ENCODE assay signal across 1 cellular context in genomic region chr12:78249578-78249977, GRCh38.
A peak's percentile ranks its signal among the peaks of the same experiment; 100 is the strongest.
TF ChIP-seq lines count a peak whose summit lies in the region.

No MANE protein-coding gene starts in this region.

TF ChIP-seq in HepG2, 621 proteins besides CTCF, POLR2A, EP300 and RAD21 (continued from another document):
- TF ChIP-seq, protein P1, sequence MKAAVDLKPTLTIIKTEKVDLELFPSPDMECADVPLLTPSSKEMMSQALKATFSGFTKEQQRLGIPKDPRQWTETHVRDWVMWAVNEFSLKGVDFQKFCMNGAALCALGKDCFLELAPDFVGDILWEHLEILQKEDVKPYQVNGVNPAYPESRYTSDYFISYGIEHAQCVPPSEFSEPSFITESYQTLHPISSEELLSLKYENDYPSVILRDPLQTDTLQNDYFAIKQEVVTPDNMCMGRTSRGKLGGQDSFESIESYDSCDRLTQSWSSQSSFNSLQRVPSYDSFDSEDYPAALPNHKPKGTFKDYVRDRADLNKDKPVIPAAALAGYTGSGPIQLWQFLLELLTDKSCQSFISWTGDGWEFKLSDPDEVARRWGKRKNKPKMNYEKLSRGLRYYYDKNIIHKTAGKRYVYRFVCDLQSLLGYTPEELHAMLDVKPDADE (CRISPR knock-in tag; IDR thresholded peaks at IDR 0.05), result no peak
- TF ChIP-seq ZNF432 (CRISPR knock-in tag; IDR thresholded peaks at IDR 0.05; ENCODE audit: borderline replicate concordance) (no peak), ZNF12 (CRISPR knock-in tag; IDR thresholded peaks at IDR 0.05) (no peak), ZBTB14 (CRISPR knock-in tag; IDR thresholded peaks at IDR 0.05) (no peak), MAFF (IDR thresholded peaks at IDR 0.05; ENCODE audit: low read depth, low read length) (peak; percentile 26; the same call in 1 of the 2 replicates), GATAD2A (CRISPR knock-in tag; IDR thresholded peaks at IDR 0.05) (no peak)
- TF ChIP-seq, protein P2, sequence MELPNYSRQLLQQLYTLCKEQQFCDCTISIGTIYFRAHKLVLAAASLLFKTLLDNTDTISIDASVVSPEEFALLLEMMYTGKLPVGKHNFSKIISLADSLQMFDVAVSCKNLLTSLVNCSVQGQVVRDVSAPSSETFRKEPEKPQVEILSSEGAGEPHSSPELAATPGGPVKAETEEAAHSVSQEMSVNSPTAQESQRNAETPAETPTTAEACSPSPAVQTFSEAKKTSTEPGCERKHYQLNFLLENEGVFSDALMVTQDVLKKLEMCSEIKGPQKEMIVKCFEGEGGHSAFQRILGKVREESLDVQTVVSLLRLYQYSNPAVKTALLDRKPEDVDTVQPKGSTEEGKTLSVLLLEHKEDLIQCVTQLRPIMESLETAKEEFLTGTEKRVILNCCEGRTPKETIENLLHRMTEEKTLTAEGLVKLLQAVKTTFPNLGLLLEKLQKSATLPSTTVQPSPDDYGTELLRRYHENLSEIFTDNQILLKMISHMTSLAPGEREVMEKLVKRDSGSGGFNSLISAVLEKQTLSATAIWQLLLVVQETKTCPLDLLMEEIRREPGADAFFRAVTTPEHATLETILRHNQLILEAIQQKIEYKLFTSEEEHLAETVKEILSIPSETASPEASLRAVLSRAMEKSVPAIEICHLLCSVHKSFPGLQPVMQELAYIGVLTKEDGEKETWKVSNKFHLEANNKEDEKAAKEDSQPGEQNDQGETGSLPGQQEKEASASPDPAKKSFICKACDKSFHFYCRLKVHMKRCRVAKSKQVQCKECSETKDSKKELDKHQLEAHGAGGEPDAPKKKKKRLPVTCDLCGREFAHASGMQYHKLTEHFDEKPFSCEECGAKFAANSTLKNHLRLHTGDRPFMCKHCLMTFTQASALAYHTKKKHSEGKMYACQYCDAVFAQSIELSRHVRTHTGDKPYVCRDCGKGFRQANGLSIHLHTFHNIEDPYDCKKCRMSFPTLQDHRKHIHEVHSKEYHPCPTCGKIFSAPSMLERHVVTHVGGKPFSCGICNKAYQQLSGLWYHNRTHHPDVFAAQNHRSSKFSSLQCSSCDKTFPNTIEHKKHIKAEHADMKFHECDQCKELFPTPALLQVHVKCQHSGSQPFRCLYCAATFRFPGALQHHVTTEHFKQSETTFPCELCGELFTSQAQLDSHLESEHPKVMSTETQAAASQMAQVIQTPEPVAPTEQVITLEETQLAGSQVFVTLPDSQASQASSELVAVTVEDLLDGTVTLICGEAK (IDR thresholded peaks at IDR 0.05), result no peak
- TF ChIP-seq, protein P2 (CRISPR knock-in tag; IDR thresholded peaks at IDR 0.05), result no peak
- TF ChIP-seq, protein P3, sequence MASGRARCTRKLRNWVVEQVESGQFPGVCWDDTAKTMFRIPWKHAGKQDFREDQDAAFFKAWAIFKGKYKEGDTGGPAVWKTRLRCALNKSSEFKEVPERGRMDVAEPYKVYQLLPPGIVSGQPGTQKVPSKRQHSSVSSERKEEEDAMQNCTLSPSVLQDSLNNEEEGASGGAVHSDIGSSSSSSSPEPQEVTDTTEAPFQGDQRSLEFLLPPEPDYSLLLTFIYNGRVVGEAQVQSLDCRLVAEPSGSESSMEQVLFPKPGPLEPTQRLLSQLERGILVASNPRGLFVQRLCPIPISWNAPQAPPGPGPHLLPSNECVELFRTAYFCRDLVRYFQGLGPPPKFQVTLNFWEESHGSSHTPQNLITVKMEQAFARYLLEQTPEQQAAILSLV (CRISPR knock-in tag; IDR thresholded peaks at IDR 0.05; ENCODE audit: borderline replicate concordance), result no peak
